Comparison of ENCODE assay signal across 1 cellular context in the genomic region with DNA sequence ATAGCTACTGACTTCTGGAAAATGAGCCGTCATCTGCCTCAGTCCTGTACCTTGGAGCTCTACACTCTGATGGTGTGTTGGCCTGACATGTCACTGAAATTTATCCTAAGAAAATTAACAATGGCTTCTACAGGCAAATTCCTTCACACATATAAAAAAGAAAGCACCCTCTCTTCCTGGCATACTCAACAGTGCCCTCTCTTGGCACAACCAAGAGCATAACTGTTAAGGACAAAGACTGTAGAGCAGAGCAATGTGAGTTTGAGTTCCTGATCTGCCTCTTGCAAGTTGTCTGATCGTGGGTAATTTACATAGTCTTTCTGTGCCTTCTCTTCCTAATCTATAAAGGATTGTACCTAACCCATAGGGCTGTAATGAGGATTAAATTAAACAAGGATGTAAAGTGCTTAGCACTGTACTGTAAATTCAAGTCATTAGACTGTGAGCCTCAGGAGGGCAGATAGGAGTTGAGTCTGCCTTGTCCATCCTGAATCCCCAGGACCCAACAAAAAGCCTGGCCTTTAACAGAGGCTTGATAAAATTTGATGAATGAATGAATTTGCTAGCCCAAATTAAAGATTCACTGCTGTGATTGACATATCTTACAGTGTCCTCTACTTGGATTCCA.
TF ChIP-seq lines count a peak whose summit lies in the region.

No MANE protein-coding gene starts in this region.

TF ChIP-seq in GM12878, 131 proteins besides CTCF, POLR2A, EP300 and RAD21 (continued from another document):
- TF ChIP-seq, protein P1, sequence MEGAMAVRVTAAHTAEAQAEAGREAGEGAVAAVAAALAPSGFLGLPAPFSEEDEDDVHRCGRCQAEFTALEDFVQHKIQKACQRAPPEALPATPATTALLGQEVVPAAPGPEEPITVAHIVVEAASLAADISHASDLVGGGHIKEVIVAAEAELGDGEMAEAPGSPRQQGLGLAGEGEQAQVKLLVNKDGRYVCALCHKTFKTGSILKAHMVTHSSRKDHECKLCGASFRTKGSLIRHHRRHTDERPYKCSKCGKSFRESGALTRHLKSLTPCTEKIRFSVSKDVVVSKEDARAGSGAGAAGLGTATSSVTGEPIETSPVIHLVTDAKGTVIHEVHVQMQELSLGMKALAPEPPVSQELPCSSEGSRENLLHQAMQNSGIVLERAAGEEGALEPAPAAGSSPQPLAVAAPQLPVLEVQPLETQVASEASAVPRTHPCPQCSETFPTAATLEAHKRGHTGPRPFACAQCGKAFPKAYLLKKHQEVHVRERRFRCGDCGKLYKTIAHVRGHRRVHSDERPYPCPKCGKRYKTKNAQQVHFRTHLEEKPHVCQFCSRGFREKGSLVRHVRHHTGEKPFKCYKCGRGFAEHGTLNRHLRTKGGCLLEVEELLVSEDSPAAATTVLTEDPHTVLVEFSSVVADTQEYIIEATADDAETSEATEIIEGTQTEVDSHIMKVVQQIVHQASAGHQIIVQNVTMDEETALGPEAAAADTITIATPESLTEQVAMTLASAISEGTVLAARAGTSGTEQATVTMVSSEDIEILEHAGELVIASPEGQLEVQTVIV (IDR thresholded peaks at IDR 0.05; ENCODE audit: borderline replicate concordance, partially characterized antibody), result no peak
- TF ChIP-seq, protein P2, sequence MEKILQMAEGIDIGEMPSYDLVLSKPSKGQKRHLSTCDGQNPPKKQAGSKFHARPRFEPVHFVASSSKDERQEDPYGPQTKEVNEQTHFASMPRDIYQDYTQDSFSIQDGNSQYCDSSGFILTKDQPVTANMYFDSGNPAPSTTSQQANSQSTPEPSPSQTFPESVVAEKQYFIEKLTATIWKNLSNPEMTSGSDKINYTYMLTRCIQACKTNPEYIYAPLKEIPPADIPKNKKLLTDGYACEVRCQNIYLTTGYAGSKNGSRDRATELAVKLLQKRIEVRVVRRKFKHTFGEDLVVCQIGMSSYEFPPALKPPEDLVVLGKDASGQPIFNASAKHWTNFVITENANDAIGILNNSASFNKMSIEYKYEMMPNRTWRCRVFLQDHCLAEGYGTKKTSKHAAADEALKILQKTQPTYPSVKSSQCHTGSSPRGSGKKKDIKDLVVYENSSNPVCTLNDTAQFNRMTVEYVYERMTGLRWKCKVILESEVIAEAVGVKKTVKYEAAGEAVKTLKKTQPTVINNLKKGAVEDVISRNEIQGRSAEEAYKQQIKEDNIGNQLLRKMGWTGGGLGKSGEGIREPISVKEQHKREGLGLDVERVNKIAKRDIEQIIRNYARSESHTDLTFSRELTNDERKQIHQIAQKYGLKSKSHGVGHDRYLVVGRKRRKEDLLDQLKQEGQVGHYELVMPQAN (conservative IDR thresholded peaks at IDR 0.05), result no peak
- TF ChIP-seq EZH2 (IDR thresholded peaks at IDR 0.05; ENCODE audit: borderline replicate concordance, control insufficient read depth, low read depth, low read length), result no peak
